Comparison of ENCODE assay signal across 11 cellular contexts in the genomic region with DNA sequence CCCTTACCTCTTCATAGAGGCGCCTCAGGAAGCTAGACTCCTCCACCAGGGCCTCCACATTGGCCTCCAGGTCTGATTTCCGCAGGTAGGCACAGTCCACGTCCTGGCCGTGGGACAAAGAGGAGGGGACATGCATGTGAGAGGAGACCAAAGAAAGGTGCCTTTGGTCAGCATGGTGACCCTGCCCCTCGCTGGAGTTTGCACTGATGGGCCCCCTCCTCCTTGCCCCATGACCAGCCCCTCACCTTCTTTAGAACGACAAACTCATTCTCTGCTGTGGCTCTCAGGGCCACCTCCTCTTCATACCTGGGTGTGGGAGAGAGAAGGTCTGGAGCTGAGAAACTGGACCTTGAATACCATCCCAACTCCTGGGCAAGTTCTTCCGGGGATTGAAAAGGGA. TPM values are rescaled to one million over a fixed set of nuclear protein-coding genes. Genes with fewer than 3 reads are reported as not detected.
"Had no signal": no experiment of that assay in that cellular context is flagged by ENCODE, and none has a peak within 500 bp of the region (broad histone marks: within the 10 kb centered on the region; RNA-seq: fewer than 3 reads in every experiment).

No MANE protein-coding gene starts in this region.

- H3K36me3 ChIP-seq: HAP-1 had no signal

- DNase-seq: GM23248, H7, HFFc6, KG1 had no signal

- H2AFZ ChIP-seq: GM23248 had no signal

- H3K9me3 ChIP-seq: HAP-1 had no signal

- H3K4me3 Mint-ChIP-seq: HFFc6 had no signal

- FAIRE-seq: HepG2, K562 had no signal

- H3K27ac Mint-ChIP-seq: HFFc6 had no signal

- H3K9ac ChIP-seq: GM23248 had no signal

- ATAC-seq: HCT116, HepG2, K562 had no signal

- H3K4me1 ChIP-seq: HAP-1 had no signal

- H3K9me3 Mint-ChIP-seq: HFFc6 had no signal

- H3K4me3 ChIP-seq: GM23248, HAP-1, K562 had no signal

- H3K27ac ChIP-seq: GM23248, HL-60 had no signal

RNA-seq across cellular contexts. Expression of a gene that starts 3.2 kb away (rescaled TPM):
- total RNA-seq: GM23248, H4, H7, HepG2, HFFc6, HT1080, K562 had no signal
- polyA plus RNA-seq: GM23248, HepG2, K562 had no signal

RNA-seq across cellular contexts. Expression of a gene that starts 21.4 kb away (rescaled TPM):
- total RNA-seq: GM23248, H4, H7, HepG2, HFFc6, HT1080, K562 had no signal
- polyA plus RNA-seq: GM23248, HepG2, K562 had no signal

RNA-seq across cellular contexts. Expression of a gene that starts 42.1 kb away (rescaled TPM):
- total RNA-seq: GM23248, H4, H7, HepG2, HFFc6, HT1080, K562 had no signal
- polyA plus RNA-seq: GM23248, HepG2, K562 had no signal

RNA-seq across cellular contexts. Expression of a gene that starts 42.9 kb away (rescaled TPM):
- total RNA-seq: GM23248, H4, HepG2, HFFc6, K562 had no signal
- polyA plus RNA-seq: GM23248, HepG2, K562 had no signal
